In genomic region chr2:28382755-28383154, GRCh38 we compare ENCODE assay signal across 1 cellular context.
TF ChIP-seq lines count a peak whose summit lies in the region.

No MANE protein-coding gene starts in this region.

TF ChIP-seq in IMR-90, 13 proteins besides CTCF, POLR2A, EP300 and RAD21:
- TF ChIP-seq ELK1 (IDR thresholded peaks at IDR 0.05; ENCODE audit: borderline replicate concordance, low read depth, low read length) (no peak), MXI1 (IDR thresholded peaks at IDR 0.05; ENCODE audit: borderline replicate concordance, low read depth, low read length) (no peak), CEBPB (IDR thresholded peaks at IDR 0.05; ENCODE audit: low read depth, low read length) (no peak), USF2 (IDR thresholded peaks at IDR 0.05; ENCODE audit: low read depth, low read length) (no peak), MAZ (IDR thresholded peaks at IDR 0.05; ENCODE audit: borderline replicate concordance, low read depth, low read length) (no peak), NFE2L2 (IDR thresholded peaks at IDR 0.05; ENCODE audit: low read depth, low read length) (no peak), RCOR1 (IDR thresholded peaks at IDR 0.05; ENCODE audit: insufficient replicate concordance, low read length) (no peak)
TF ChIP-seq in IMR-90: peak in this region for 0.
